8 cellular contexts compared by ENCODE assay signal in the genomic region with DNA sequence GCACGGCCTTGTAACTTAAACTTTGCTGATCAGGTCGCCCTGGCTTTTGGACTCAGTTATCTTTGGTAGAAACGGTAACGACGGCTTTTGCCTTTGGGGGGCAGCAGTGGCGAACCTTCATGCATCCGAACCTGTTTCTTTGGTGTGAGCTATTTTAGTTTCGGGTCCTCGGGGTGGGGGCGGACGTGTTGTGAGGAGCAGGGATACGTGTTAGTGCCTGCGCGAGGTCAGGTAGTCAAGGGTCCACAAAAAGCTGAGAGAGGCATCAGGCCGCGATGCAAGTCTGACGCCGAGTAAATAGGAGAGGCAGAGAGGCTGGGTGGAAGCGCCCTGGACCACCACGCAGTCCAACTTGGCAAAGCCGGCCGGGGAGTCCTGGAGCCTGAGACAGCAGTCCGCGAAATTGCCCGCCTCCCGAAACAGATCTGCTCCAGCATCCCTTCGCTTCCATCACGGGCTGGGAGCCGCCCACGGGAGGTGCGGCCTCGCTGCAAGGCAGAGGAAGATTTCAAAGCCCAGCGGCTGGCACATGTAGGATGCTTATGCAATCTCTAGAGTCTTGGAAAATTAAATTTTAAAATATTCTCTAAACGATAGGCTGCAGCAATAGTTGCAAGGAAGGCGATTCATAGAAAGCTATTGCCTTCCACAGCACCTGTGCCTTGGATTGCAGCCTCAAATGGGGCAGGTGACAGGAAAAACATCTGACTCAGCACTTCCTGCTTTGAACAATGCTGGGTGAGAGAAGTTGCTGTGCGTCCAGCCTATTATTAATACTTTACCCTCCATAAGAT. TPM values are rescaled to one million over a fixed set of nuclear protein-coding genes. Genes with fewer than 3 reads are reported as not detected.
DNase-seq lines count a peak whose midpoint lies in the region; ATAC-seq and TF ChIP-seq lines count a peak whose summit lies in the region.

No MANE protein-coding gene starts in this region.

- in situ Hi-C loops in Caki2 (cut with HindIII; ENCODE audit: low pct_unique_long_range_greater_than_20kb, low sequenced_read_pairs) = no loop called here

- H3K9me3 ChIP-seq in OCI-LY7 (ENCODE audit: low read length) = no peaks in the 10 kb centered on the region

- no peaks in the 10 kb centered on the region for H3K9me2 ChIP-seq in OCI-LY7 (ENCODE audit: insufficient read depth, low read length)

- peak; percentile 77 for TF ChIP-seq CTCF in OCI-LY7 (conservative IDR thresholded peaks at IDR 0.05; ENCODE audit: low read length)

- H4K20me1 ChIP-seq in OCI-LY7 (ENCODE audit: insufficient read depth, low read length) = no peaks in the 10 kb centered on the region

- DNase-seq in Caki2 (ENCODE audit: low read depth) (peak; percentile 65), HT-29 (ENCODE audit: low spot score) (peak; percentile 79), OCI-LY7 (ENCODE audit: low spot score) (peak; percentile 69), fibroblast of gingiva (ENCODE audit: low read depth) (peak; percentile 76), naive B cell (peak; percentile 68)
- DNase-seq in activated T-cell treated with anti-CD3 and anti-CD28 coated beads, Interleukin-2, amount 50 U/mL, for 48 hours = peak; percentile 87 to 88

- H3K4me3 ChIP-seq in OCI-LY7 (ENCODE audit: low read depth, low read length, poor library complexity, severe bottlenecking) = peak overlapping the region; percentile 72

- peak; percentile 7 for ATAC-seq in GM19468 (IDR thresholded peaks at IDR 0.05; ENCODE audit: extremely low read depth, unreplicated experiment)
- ATAC-seq in naive B cell (ENCODE audit: low read depth in 2 of 2) = peak; percentile 8 to 22
- peak; percentile 28 for ATAC-seq in stimulated activated memory B cell treated with anti-CD40 and anti-IgM and Interleukin-4, amounts not matched to agents 10 μg/mL and 1 μg/mL and 100 μg/mL, for 72 hours

- no peaks in the 10 kb centered on the region for H3K27me3 Mint-ChIP-seq in naive B cell
- H3K27me3 Mint-ChIP-seq in stimulated activated memory B cell treated with anti-CD40 and anti-IgM and Interleukin-4, amounts not matched to agents 10 μg/mL and 1 μg/mL and 100 μg/mL, for 72 hours = no peaks in the 10 kb centered on the region

- H3K4me1 ChIP-seq in OCI-LY7 (ENCODE audit: insufficient read depth, low read length, poor library complexity, severe bottlenecking) = peaks cover 10% of the 10 kb centered on the region

- no peaks in the 10 kb centered on the region for H3K9me3 Mint-ChIP-seq in naive B cell
- H3K9me3 Mint-ChIP-seq in stimulated activated memory B cell treated with anti-CD40 and anti-IgM and Interleukin-4, amounts not matched to agents 10 μg/mL and 1 μg/mL and 100 μg/mL, for 72 hours = no peaks in the 10 kb centered on the region

- H3K4me2 ChIP-seq in OCI-LY7 (ENCODE audit: low read length) = peak overlapping the region; percentile 83

- peak overlapping the region; percentile 91 to 99 (median 96) for H3K4me3 Mint-ChIP-seq in naive B cell
- peak overlapping the region; percentile 90 for H3K4me3 Mint-ChIP-seq in stimulated activated memory B cell treated with anti-CD40 and anti-IgM and Interleukin-4, amounts not matched to agents 10 μg/mL and 1 μg/mL and 100 μg/mL, for 72 hours

- BruUV-seq in OCI-LY7 (replicated peaks; lab: Mats Ljungman, UMichigan) = no TSS peak

- intact Hi-C loops in OCI-LY7 (cut with micrococcal nuclease; ENCODE audit: unreplicated experiment) = no loop called here

- POLR2A ChIA-PET in OCI-LY7 (lab: Charles Lee) = interaction anchor here (1.1 to 1.5 kb wide), 2 partner anchors 49 to 68 kb away, joined by 3 to 4 read pairs; no protein-coding TSS in a partner anchor

- H3K79me2 ChIP-seq in OCI-LY7 (ENCODE audit: insufficient read depth, low read depth, low read length) = peaks cover 17% of the 10 kb centered on the region; the same call in 1 of the 2 replicates

- H3K36me3 ChIP-seq in OCI-LY7 (ENCODE audit: insufficient read depth, low read length) = no peaks in the 10 kb centered on the region

- peak overlapping the region; percentile 84 for H2AFZ ChIP-seq in OCI-LY7 (ENCODE audit: low read length)

- CTCF ChIA-PET in OCI-LY7 (lab: Charles Lee; ENCODE audit: unreplicated experiment) = interaction anchor here (0.6 to 1.7 kb wide), 2 partner anchors 14 to 22 kb away, joined by 3 to 7 read pairs; no protein-coding TSS in a partner anchor

- peak overlapping the region; percentile 23 to 96 (median 90) for H3K27ac Mint-ChIP-seq in naive B cell
- H3K27ac Mint-ChIP-seq in stimulated activated memory B cell treated with anti-CD40 and anti-IgM and Interleukin-4, amounts not matched to agents 10 μg/mL and 1 μg/mL and 100 μg/mL, for 72 hours = peak overlapping the region; percentile 80

- H3K36me3 Mint-ChIP-seq in naive B cell = no peaks in the 10 kb centered on the region
- no peaks in the 10 kb centered on the region for H3K36me3 Mint-ChIP-seq in stimulated activated memory B cell treated with anti-CD40 and anti-IgM and Interleukin-4, amounts not matched to agents 10 μg/mL and 1 μg/mL and 100 μg/mL, for 72 hours

- H3K27ac ChIP-seq in OCI-LY7 (ENCODE audit: low read depth, low read length, poor library complexity, severe bottlenecking) = no peak overlapping the region

- peaks cover 12 to 29% (median 28%) of the 10 kb centered on the region in 3 donors for H3K4me1 Mint-ChIP-seq in naive B cell
- H3K4me1 Mint-ChIP-seq in stimulated activated memory B cell treated with anti-CD40 and anti-IgM and Interleukin-4, amounts not matched to agents 10 μg/mL and 1 μg/mL and 100 μg/mL, for 72 hours = peaks cover 24% of the 10 kb centered on the region

RNA-seq across cellular contexts. Expression of a gene that starts 4.6 kb away (rescaled TPM):
- total RNA-seq in Caki2 (2014; rRNA removed; shearing (Covaris generic); ENCODE audit: low replicate concordance) = 18.7 and 19.5 TPM in 2 replicates
- total RNA-seq in HT-29 (2014; rRNA removed; shearing (Covaris generic)) = 19.5 and 23.5 TPM in 2 replicates
- 31.1 and 31.4 TPM in 2 replicates for total RNA-seq in OCI-LY7 (2014; rRNA removed; shearing (Covaris generic))
- total RNA-seq in OCI-LY7 (2022) = 36.3 and 39.7 TPM in 2 replicates
- polyA plus RNA-seq in naive B cell (ENCODE audit: low read depth in 6 of 6) = 10 to 100 TPM; 11.8 to 29.0 (median 27.1) TPM
